In genomic region chr13:98842858-98843481, GRCh38 we compare ENCODE assay signal across 8 cellular contexts.
A peak's percentile ranks its signal among the peaks of the same experiment; 100 is the strongest.
DNase-seq lines count a peak whose midpoint lies in the region; TF ChIP-seq lines count a peak whose summit lies in the region.

No MANE protein-coding gene starts in this region.

- no peaks in the 10 kb centered on the region for H3K79me2 ChIP-seq in osteoblast (ENCODE audit: insufficient read depth, low read length)

- H3K9me3 ChIP-seq in osteoblast (ENCODE audit: low read depth, low read length) = no peaks in the 10 kb centered on the region

- TF ChIP-seq CTCF in LNCAP (IDR thresholded peaks at IDR 0.05) (peak; percentile 80), RWPE1 (conservative IDR thresholded peaks at IDR 0.05; ENCODE audit: low read depth) (peak; percentile 69), fibroblast of villous mesenchyme (IDR thresholded peaks at IDR 0.05; ENCODE audit: insufficient read depth, low read depth, low read length) (peak; percentile 96), osteoblast (IDR thresholded peaks at IDR 0.05; ENCODE audit: extremely low read depth, low read depth, low read length) (peak; percentile 95)

- POLR2A ChIA-PET in RWPE1 (lab: Yijun Ruan, JAX; ENCODE audit: low non-redundant PET) = no interaction called here

- no peaks in the 10 kb centered on the region for H3K27me3 ChIP-seq in osteoblast (ENCODE audit: insufficient read depth, low read length)

- H3K27ac ChIP-seq in RWPE1 (no peak overlapping the region), osteoblast (ENCODE audit: low read depth, low read length) (no peak overlapping the region)

- H3K4me2 ChIP-seq in osteoblast (ENCODE audit: insufficient read depth, low read length) = no peak overlapping the region

- no peak overlapping the region for H2AFZ ChIP-seq in osteoblast (ENCODE audit: low read length)

- CTCF ChIA-PET in RWPE1 (lab: Yijun Ruan, JAX) = interaction anchor here (0.5 to 1.4 kb wide), 9 partner anchors 8 to 470 kb away, joined by 3 to 9 read pairs (median 3); no protein-coding TSS in a partner anchor

- peak; percentile 64 for DNase-seq in GDM1 (lab: John Stamatoyannopoulos, UW)
- DNase-seq in H4 (ENCODE audit: low spot score) = peak; percentile 59
- peak; percentile 52 for DNase-seq in RWPE1 (ENCODE audit: low spot score)
- DNase-seq in activated T-helper 1 cell treated with anti-CD3 and anti-CD28 coated beads, Interleukin-2, amount 50 U/mL, for 16 hours (ENCODE audit: low read depth in 1 of 2, low spot score in 1 of 2) = peak; percentile 14 to 20
- DNase-seq in fibroblast of villous mesenchyme (ENCODE audit: low read depth) = peak; percentile 80
- DNase-seq in osteoblast (ENCODE audit: insufficient read length, low spot score, missing footprints) = peak; percentile 68
- peak; percentile 84 for DNase-seq in ureter (ENCODE audit: low spot score)

- no peak overlapping the region for H3K4me3 ChIP-seq in fibroblast of villous mesenchyme (ENCODE audit: low read depth, low read length)
- H3K4me3 ChIP-seq in osteoblast (ENCODE audit: insufficient read depth, low read length) = no peak overlapping the region

- H3K36me3 ChIP-seq in osteoblast (ENCODE audit: insufficient read depth, low read length) = no peaks in the 10 kb centered on the region

- no peaks in the 10 kb centered on the region for H4K20me1 ChIP-seq in osteoblast (ENCODE audit: insufficient read depth, low read length)

- H3K4me1 ChIP-seq in osteoblast (ENCODE audit: insufficient read depth, low read length) = peaks cover 23% of the 10 kb centered on the region

Comparison
In these comparisons a context has a peak if more than half of its experiments do, and no peak if none do; other contexts are left out.
1. DNase-seq: peak in every context shown above with its lines; median percentile 84 in ureter; 80 in fibroblast of villous mesenchyme; 68 in osteoblast; 64 in GDM1; 59 in H4; 52 in RWPE1; 17 in activated T-helper 1 cell treated with anti-CD3 and anti-CD28 coated beads, Interleukin-2, amount 50 U/mL, for 16 hours.